ENCODE assay signal across 19 cellular contexts in the genomic region with DNA sequence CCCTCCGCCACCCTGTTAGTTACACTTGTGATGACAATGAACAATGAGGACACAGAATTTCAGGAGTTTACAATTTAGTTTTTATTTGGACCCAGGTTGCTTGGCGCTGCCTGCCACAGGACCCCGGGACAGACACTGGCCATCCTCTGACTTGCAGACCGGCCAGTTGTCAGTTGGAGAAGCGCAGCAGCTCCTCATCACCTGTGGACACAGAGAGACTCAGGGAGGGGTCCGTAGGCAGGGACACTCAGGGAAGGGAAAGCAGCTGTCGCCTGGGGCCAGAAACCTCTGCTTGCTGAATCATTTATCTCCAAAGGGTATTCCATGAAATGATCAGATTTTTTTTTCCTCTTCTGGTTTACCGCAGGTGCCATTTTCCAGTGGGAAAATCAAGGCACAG. TPM values are rescaled to one million over a fixed set of nuclear protein-coding genes. Genes with fewer than 3 reads are reported as not detected.
"Had no signal": no experiment of that assay in that cellular context is flagged by ENCODE, and none has a peak within 500 bp of the region (broad histone marks: within the 10 kb centered on the region; RNA-seq: fewer than 3 reads in every experiment).

No MANE protein-coding gene starts in this region.

- H3K36me3 ChIP-seq: brain microvascular endothelial cell, esophagus muscularis mucosa, neutrophil had no signal

- H3K4me1 Mint-ChIP-seq: activated CD4-positive, alpha-beta T cell treated with anti-CD3 and anti-CD28 coated beads, Interleukin-2, amount 10 ng/mL, durations not matched to agents 24 days and 14 days; central memory CD8-positive, alpha-beta T cell had no signal

- H3K9me3 ChIP-seq: esophagus muscularis mucosa, neutrophil had no signal

- H3K4me3 Mint-ChIP-seq: activated CD4-positive, alpha-beta T cell treated with anti-CD3 and anti-CD28 coated beads, Interleukin-2, amount 10 ng/mL, durations not matched to agents 24 days and 14 days; activated CD8-positive, alpha-beta T cell treated with anti-CD3 and anti-CD28 coated beads for 36 hours; activated naive CD4-positive, alpha-beta T cell treated with anti-CD3 and anti-CD28 coated beads for 36 hours; activated T-cell treated with anti-CD3 and anti-CD28 coated beads, Interleukin-2, amount 50 U/mL, for 4 hours; central memory CD8-positive, alpha-beta T cell; naive B cell had no signal

- H3K27ac ChIP-seq: brain microvascular endothelial cell, esophagus muscularis mucosa, neutrophil had no signal

- H3K27me3 Mint-ChIP-seq: activated CD4-positive, alpha-beta T cell treated with anti-CD3 and anti-CD28 coated beads, Interleukin-2, amount 10 ng/mL, durations not matched to agents 24 days and 14 days had no signal

- H3K4me3 ChIP-seq: esophagus muscularis mucosa had no signal

- DNase-seq: activated CD4-positive, alpha-beta T cell treated with anti-CD3 and anti-CD28 coated beads, Interleukin-2, amount 10 ng/mL, durations not matched to agents 24 days and 14 days; activated CD8-positive, alpha-beta T cell treated with anti-CD3 and anti-CD28 coated beads for 36 hours; activated naive CD4-positive, alpha-beta T cell treated with anti-CD3 and anti-CD28 coated beads for 36 hours; activated T-cell treated with anti-CD3 and anti-CD28 coated beads, Interleukin-2, amount 50 U/mL, for 4 hours; brain microvascular endothelial cell; effector CD4-positive, alpha-beta T cell; naive B cell; stimulated activated CD4-positive, alpha-beta T cell treated with anti-CD3 and anti-CD28 coated beads, Interleukin-12 subunit alpha, Interleukin-12 subunit beta, amount 100 ng/mL, for 4 hours; stimulated activated CD4-positive, alpha-beta T cell treated with anti-CD3 and anti-CD28 coated beads, Interleukin-1b, Interleukin-23, amount 100 ng/mL, for 48 hours; stimulated activated CD8-positive, alpha-beta memory T cell treated with anti-CD3 and anti-CD28 coated beads, Interleukin-4, amount 100 ng/mL, for 48 hours; stimulated activated naive CD4-positive, alpha-beta T cell; T1000; trophoblast cell had no signal

- H3K27ac Mint-ChIP-seq: activated CD4-positive, alpha-beta T cell treated with anti-CD3 and anti-CD28 coated beads, Interleukin-2, amount 10 ng/mL, durations not matched to agents 24 days and 14 days; activated CD8-positive, alpha-beta T cell treated with anti-CD3 and anti-CD28 coated beads for 36 hours; activated naive CD4-positive, alpha-beta T cell treated with anti-CD3 and anti-CD28 coated beads for 36 hours had no signal

- H3K9me3 Mint-ChIP-seq: activated CD4-positive, alpha-beta T cell treated with anti-CD3 and anti-CD28 coated beads, Interleukin-2, amount 10 ng/mL, durations not matched to agents 24 days and 14 days; activated CD8-positive, alpha-beta T cell treated with anti-CD3 and anti-CD28 coated beads for 36 hours; activated naive CD4-positive, alpha-beta T cell treated with anti-CD3 and anti-CD28 coated beads for 36 hours; activated T-cell treated with anti-CD3 and anti-CD28 coated beads, Interleukin-2, amount 50 U/mL, for 4 hours; central memory CD8-positive, alpha-beta T cell had no signal

RNA-seq across cellular contexts. Expression of a gene that starts 18.0 kb away (rescaled TPM):
- total RNA-seq: activated CD4-positive, alpha-beta T cell treated with anti-CD3 and anti-CD28 coated beads, Interleukin-2, amount 10 ng/mL, durations not matched to agents 24 days and 14 days; activated CD8-positive, alpha-beta T cell treated with anti-CD3 and anti-CD28 coated beads for 36 hours; activated naive CD4-positive, alpha-beta T cell treated with anti-CD3 and anti-CD28 coated beads for 36 hours; endothelial cell of umbilical vein; esophagus muscularis mucosa; lung microvascular endothelial cell; T-helper 1 cell treated with Interleukin-12 subunit alpha and Interleukin-12 subunit beta and Interleukin-4 antibody, amounts not matched to agents 30 ng/mL and 1 ng/mL, for 36 hours had no signal
- polyA plus RNA-seq: endothelial cell of umbilical vein had no signal

RNA-seq across cellular contexts. Expression of a gene that starts 39.0 kb away (rescaled TPM):
- total RNA-seq: activated CD4-positive, alpha-beta T cell treated with anti-CD3 and anti-CD28 coated beads, Interleukin-2, amount 10 ng/mL, durations not matched to agents 24 days and 14 days; activated CD8-positive, alpha-beta T cell treated with anti-CD3 and anti-CD28 coated beads for 36 hours; activated naive CD4-positive, alpha-beta T cell treated with anti-CD3 and anti-CD28 coated beads for 36 hours; esophagus muscularis mucosa; lung microvascular endothelial cell; T-helper 1 cell treated with Interleukin-12 subunit alpha and Interleukin-12 subunit beta and Interleukin-4 antibody, amounts not matched to agents 30 ng/mL and 1 ng/mL, for 36 hours had no signal
